20 cellular contexts compared by ENCODE assay signal in the genomic region with DNA sequence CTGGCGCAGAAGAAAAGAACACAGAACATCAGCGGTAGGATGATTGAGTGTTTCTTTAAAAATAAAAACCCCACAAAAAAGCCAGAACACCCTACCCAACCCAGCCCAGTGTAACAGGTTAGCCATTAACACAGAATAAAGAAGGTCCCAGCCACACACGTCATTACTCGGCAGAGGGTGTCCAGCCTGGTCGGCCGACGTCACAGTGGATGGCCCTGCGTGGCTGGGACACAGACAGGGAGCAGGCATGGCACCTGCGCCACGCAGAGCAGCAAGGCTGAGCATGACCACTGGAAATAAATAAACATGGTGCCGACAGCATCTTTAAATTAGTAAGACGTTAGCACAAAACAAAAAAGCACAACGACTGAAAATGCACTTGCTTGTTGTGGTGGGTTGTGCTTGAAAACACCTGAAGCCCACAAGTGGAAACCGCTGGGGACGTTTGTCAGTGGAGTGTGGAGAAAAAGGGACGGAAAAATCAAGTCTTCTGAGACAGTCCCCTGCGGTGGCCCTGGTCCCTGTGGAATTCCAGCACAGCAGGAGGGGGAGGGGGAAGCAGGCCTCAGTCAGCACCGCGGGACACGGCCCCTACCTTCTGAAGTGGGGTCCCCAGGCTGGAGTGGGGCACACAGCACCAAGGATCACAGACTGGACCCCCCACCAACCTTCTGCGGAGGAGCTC. TPM values are rescaled to one million over a fixed set of nuclear protein-coding genes. Genes with fewer than 3 reads are reported as not detected.
DNase-seq lines count a peak whose midpoint lies in the region; FAIRE-seq and TF ChIP-seq lines count a peak whose summit lies in the region.
"Had no signal": no experiment of that assay in that cellular context is flagged by ENCODE, and none has a peak within 500 bp of the region (broad histone marks: within the 10 kb centered on the region; RNA-seq: fewer than 3 reads in every experiment).

No MANE protein-coding gene starts in this region.

- no peak overlapping the region for H4K8ac ChIP-seq in neuronal stem cell (ENCODE audit: low read depth, low read length)

- H3K4me3 Mint-ChIP-seq in activated naive CD4-positive, alpha-beta T cell treated with anti-CD3 and anti-CD28 coated beads for 36 hours = no peak overlapping the region
- no peak overlapping the region for H3K4me3 Mint-ChIP-seq in astrocyte (ENCODE audit: unreplicated experiment)
- H3K4me3 Mint-ChIP-seq: activated T-helper 1 cell treated with anti-CD3 and anti-CD28 coated beads, Interleukin-12 subunit alpha, Interleukin-12 subunit beta, Interleukin-2, Interleukin-4 antibody, amounts not matched to agents 30 ng/mL and 10 ng/mL and 1 ng/mL, durations not matched to agents 14 hours and 24 hours and 36 hours had no signal

- H3K4me3 ChIP-seq in astrocyte (ENCODE audit: insufficient read depth, low read depth, low read length) = no peak overlapping the region
- H3K4me3 ChIP-seq in neuronal stem cell (ENCODE audit: low read length in 2 of 2) = no peak overlapping the region
- H3K4me3 ChIP-seq: psoas muscle had no signal

- H3K36me3 Mint-ChIP-seq in activated naive CD4-positive, alpha-beta T cell treated with anti-CD3 and anti-CD28 coated beads for 36 hours (ENCODE audit: low read depth) = peaks cover 35% of the 10 kb centered on the region
- H3K36me3 Mint-ChIP-seq in astrocyte (ENCODE audit: low read depth, unreplicated experiment) = peaks cover 16% of the 10 kb centered on the region
- H3K36me3 Mint-ChIP-seq: naive B cell had no signal

- H2AFZ ChIP-seq in astrocyte (ENCODE audit: low read depth, low read length) (no peak overlapping the region), neuronal stem cell (ENCODE audit: low read length) (no peak overlapping the region)

- no peaks in the 10 kb centered on the region for H3K9me3 Mint-ChIP-seq in activated naive CD4-positive, alpha-beta T cell treated with anti-CD3 and anti-CD28 coated beads for 36 hours
- no peaks in the 10 kb centered on the region for H3K9me3 Mint-ChIP-seq in astrocyte (ENCODE audit: unreplicated experiment)
- H3K9me3 Mint-ChIP-seq: activated T-helper 1 cell treated with anti-CD3 and anti-CD28 coated beads, Interleukin-12 subunit alpha, Interleukin-12 subunit beta, Interleukin-2, Interleukin-4 antibody, amounts not matched to agents 30 ng/mL and 10 ng/mL and 1 ng/mL, durations not matched to agents 14 hours and 24 hours and 36 hours; naive B cell had no signal

- no peaks in the 10 kb centered on the region for H3K27me3 Mint-ChIP-seq in activated naive CD4-positive, alpha-beta T cell treated with anti-CD3 and anti-CD28 coated beads for 36 hours (ENCODE audit: low read depth)
- no peaks in the 10 kb centered on the region for H3K27me3 Mint-ChIP-seq in astrocyte (ENCODE audit: low read depth, unreplicated experiment)
- H3K27me3 Mint-ChIP-seq: naive B cell had no signal

- H3K4me2 ChIP-seq in astrocyte (ENCODE audit: low read length) (no peak overlapping the region), neuronal stem cell (ENCODE audit: insufficient read depth, low read length, poor library complexity, severe bottlenecking) (no peak overlapping the region)

- H3K36me3 ChIP-seq in astrocyte (ENCODE audit: insufficient read depth, low read length) (peaks cover 13% of the 10 kb centered on the region), neuronal stem cell (replicated peaks in 1 of 2; ENCODE audit: control insufficient read depth in 2 of 2, insufficient read depth in 2 of 2, low read length in 2 of 2) (peaks cover 9 to 27% of the 10 kb centered on the region in 2 donors)

- H2BK5ac ChIP-seq in neuronal stem cell (ENCODE audit: low read length) = peak overlapping the region; percentile 93

- peak overlapping the region; percentile 68 for H3K27ac Mint-ChIP-seq in activated naive CD4-positive, alpha-beta T cell treated with anti-CD3 and anti-CD28 coated beads for 36 hours
- H3K27ac Mint-ChIP-seq in astrocyte (ENCODE audit: unreplicated experiment) = peak overlapping the region; percentile 53
- H3K27ac Mint-ChIP-seq: activated T-helper 1 cell treated with anti-CD3 and anti-CD28 coated beads, Interleukin-12 subunit alpha, Interleukin-12 subunit beta, Interleukin-2, Interleukin-4 antibody, amounts not matched to agents 30 ng/mL and 10 ng/mL and 1 ng/mL, durations not matched to agents 14 hours and 24 hours and 36 hours had no signal

- no peak overlapping the region for H2BK120ac ChIP-seq in neuronal stem cell (ENCODE audit: low read depth, low read length)

- WGBS in neuronal stem cell (ENCODE audit: extremely low coverage in 2 of 2, insufficient read length in 2 of 2, insufficient replicate concordance in 1 of 2), 2 donors = no CpG with 5 or more reads among the region's 21 CpGs

- no peaks in the 10 kb centered on the region for H3K79me2 ChIP-seq in astrocyte (ENCODE audit: insufficient read depth, low read length)

- no peak for FAIRE-seq in astrocyte (lab: Jason Lieb, UNC)
- FAIRE-seq: endothelial cell of umbilical vein had no signal

- CTCF ChIA-PET in activated naive CD4-positive, alpha-beta T cell treated with anti-CD3 and anti-CD28 coated beads for 36 hours (lab: Charles Lee) = no interaction called here

- H3K9me3 ChIP-seq in astrocyte (ENCODE audit: insufficient read depth, low read depth, low read length) (no peaks in the 10 kb centered on the region), neuronal stem cell (replicated peaks in 1 of 2; ENCODE audit: control insufficient read depth in 2 of 2, insufficient read depth in 1 of 2, low read depth in 1 of 2, low read length in 2 of 2) (no peaks in the 10 kb centered on the region)
- H3K9me3 ChIP-seq: psoas muscle had no signal

- TF ChIP-seq CTCF in astrocyte (IDR thresholded peaks at IDR 0.05; ENCODE audit: insufficient read depth, low read depth, low read length) = no peak

- DNase-seq in activated naive CD4-positive, alpha-beta T cell treated with anti-CD3 and anti-CD28 coated beads for 36 hours = no peak
- DNase-seq in activated naive CD4-positive, alpha-beta T cell treated with anti-CD3 and anti-CD28 coated beads, Interleukin-2, amount 50 U/mL, for 16 hours = no peak
- DNase-seq in astrocyte (ENCODE audit: low read depth) = no peak
- no peak for DNase-seq in neuronal stem cell (ENCODE audit: low spot score)
- no peak for DNase-seq in NOMO-1 treated with DMSO at 0.1 percent for 48 hours (lab: John Stamatoyannopoulos, UW; ENCODE audit: unreplicated experiment)
- DNase-seq in stimulated activated CD4-positive, alpha-beta T cell treated with anti-CD3 and anti-CD28 coated beads, Interleukin-12 subunit alpha, Interleukin-12 subunit beta, amount 100 ng/mL, for 4 hours = no peak
- no peak for DNase-seq in NCI-H1417 treated with DMSO at 0.1 percent for 48 hours (lab: John Stamatoyannopoulos, UW)
- DNase-seq: ACHN; activated CD4-positive, alpha-beta T cell treated with anti-CD3 and anti-CD28 coated beads for 48 hours; anterior cingulate cortex; CD8-positive, alpha-beta memory T cell; EL; naive B cell; NK-92 treated with Interleukin-12 subunit alpha and Interleukin-12 subunit beta, amount 100 ng/mL, for 24 hours; psoas muscle; stimulated activated naive CD8-positive, alpha-beta T cell treated with anti-CD3 and anti-CD28 coated beads, Interleukin-15, Interleukin-2, amounts not matched to agents 100 U/mL and 50 U/mL, for 24 hours; T-helper 9 cell had no signal

- peaks cover 50% of the 10 kb centered on the region for H4K20me1 ChIP-seq in astrocyte (ENCODE audit: insufficient read depth, low read length)

- H3K4me1 ChIP-seq in astrocyte (ENCODE audit: insufficient read depth, low read length) (peaks cover 7% of the 10 kb centered on the region), neuronal stem cell (ENCODE audit: control insufficient read depth in 2 of 2, insufficient read depth in 1 of 2, low read depth in 1 of 2, low read length in 2 of 2) (peaks cover 0 to 9% of the 10 kb centered on the region in 2 donors)
- H3K4me1 ChIP-seq: psoas muscle had no signal

- TF ChIP-seq EP300 in Ishikawa (IDR thresholded peaks at IDR 0.05; ENCODE audit: borderline replicate concordance) = 0 out of 2 replicates have a peak, but pooled peaks have one; percentile 11

- H3K18ac ChIP-seq in neuronal stem cell (ENCODE audit: low read length) = peak overlapping the region; percentile 64

- H3K27ac ChIP-seq in astrocyte (ENCODE audit: low read depth, low read length) (no peak overlapping the region), neuronal stem cell (replicated peaks; ENCODE audit: low read length) (no peak overlapping the region)
- H3K27ac ChIP-seq: psoas muscle had no signal

- peak overlapping the region; percentile 47 for H3K14ac ChIP-seq in neuronal stem cell (ENCODE audit: low read length)

- H2BK15ac ChIP-seq in neuronal stem cell (ENCODE audit: low read length) = peak overlapping the region; percentile 58

- no peaks in the 10 kb centered on the region for H3K4me1 Mint-ChIP-seq in activated naive CD4-positive, alpha-beta T cell treated with anti-CD3 and anti-CD28 coated beads for 36 hours (ENCODE audit: low read depth)
- H3K4me1 Mint-ChIP-seq in astrocyte (ENCODE audit: low read depth, unreplicated experiment) = peaks cover 12% of the 10 kb centered on the region
- H3K4me1 Mint-ChIP-seq: CD8-positive, alpha-beta memory T cell had no signal

- TF ChIP-seq RAD21 in Ishikawa (IDR thresholded peaks at IDR 0.05; ENCODE audit: low read depth) = no peak

- H4K91ac ChIP-seq in neuronal stem cell (ENCODE audit: low read depth, low read length, poor library complexity) = no peak overlapping the region

- intact Hi-C loops in activated naive CD4-positive, alpha-beta T cell treated with anti-CD3 and anti-CD28 coated beads for 36 hours (cut with micrococcal nuclease) = no loop called here

- H2BK12ac ChIP-seq in neuronal stem cell (ENCODE audit: low read length) = peak overlapping the region; percentile 97

- peak overlapping the region; percentile 90 for H2AK5ac ChIP-seq in neuronal stem cell (ENCODE audit: low read depth, low read length)

- H3K9ac ChIP-seq in astrocyte (ENCODE audit: low read length) = no peak overlapping the region
- no peak overlapping the region for H3K9ac ChIP-seq in neuronal stem cell (ENCODE audit: low read depth, low read length, poor library complexity)

- H3K4ac ChIP-seq in neuronal stem cell (ENCODE audit: low read length) = no peak overlapping the region

- peaks cover 2% of the 10 kb centered on the region for H3K27me3 ChIP-seq in astrocyte (ENCODE audit: insufficient read depth, low read length)
- no peaks in the 10 kb centered on the region for H3K27me3 ChIP-seq in neuronal stem cell (ENCODE audit: control insufficient read depth in 3 of 3, insufficient read depth in 3 of 3, low read depth in 1 of 3, low read length in 3 of 3)

- peaks cover 1% of the 10 kb centered on the region for H3K79me1 ChIP-seq in neuronal stem cell (ENCODE audit: low read depth, low read length)

- H3K23ac ChIP-seq in neuronal stem cell (ENCODE audit: low read depth, low read length, poor library complexity) = peak overlapping the region; percentile 91

TF ChIP-seq in Ishikawa, 13 proteins besides CTCF, POLR2A, EP300 and RAD21 (continues in another document):
- TF ChIP-seq NFIC (IDR thresholded peaks at IDR 0.05) = no peak

RNA-seq across cellular contexts. Expression of a gene that starts 39.2 kb away (rescaled TPM):
- 100 to 1,000 TPM; 343 to 346 TPM for total RNA-seq in activated naive CD4-positive, alpha-beta T cell treated with anti-CD3 and anti-CD28 coated beads for 36 hours
- 815 and 816 TPM in 2 replicates for total RNA-seq in astrocyte
- polyA plus RNA-seq in neuronal stem cell (2013, experiment 1 of 2) = 18.4 TPM
- 18.6 TPM for polyA plus RNA-seq in neuronal stem cell (2013, experiment 2 of 2)
